Comparison of ENCODE assay signal across 20 cellular contexts in genomic region chr2:121052023-121052422, GRCh38.
"Had no signal": no experiment of that assay in that cellular context is flagged by ENCODE, and none has a peak within 500 bp of the region (broad histone marks: within the 10 kb centered on the region; RNA-seq: fewer than 3 reads in every experiment).

No MANE protein-coding gene starts in this region.

- H3K36me3 ChIP-seq: brain microvascular endothelial cell, tibial nerve, uterus had no signal

- H3K4me3 Mint-ChIP-seq: activated CD4-positive, alpha-beta memory T cell treated with anti-CD3 and anti-CD28 coated beads for 36 hours; activated T-helper 17 cell treated with anti-CD3 and anti-CD28 coated beads, Interleukin-2, amount 50 U/mL, for 72 hours; central memory CD8-positive, alpha-beta T cell; natural killer cell; T-cell; WTC11 had no signal

- H3K27me3 ChIP-seq: brain microvascular endothelial cell, tibial nerve, uterus had no signal

- H3K9ac ChIP-seq: parathyroid adenoma had no signal

- H3K27ac ChIP-seq: brain microvascular endothelial cell, parathyroid adenoma, SK-N-MC, tibial nerve, uterus had no signal

- H3K4me1 Mint-ChIP-seq: activated T-helper 17 cell treated with anti-CD3 and anti-CD28 coated beads, Interleukin-2, amount 50 U/mL, for 72 hours; central memory CD8-positive, alpha-beta T cell; natural killer cell; T-cell; WTC11 had no signal

- H3K9me3 ChIP-seq: uterus had no signal

- H3K27me3 Mint-ChIP-seq: activated CD4-positive, alpha-beta memory T cell treated with anti-CD3 and anti-CD28 coated beads for 36 hours had no signal

- H3K9me3 Mint-ChIP-seq: activated CD4-positive, alpha-beta memory T cell treated with anti-CD3 and anti-CD28 coated beads for 36 hours; activated T-helper 17 cell treated with anti-CD3 and anti-CD28 coated beads, Interleukin-2, amount 50 U/mL, for 72 hours; central memory CD8-positive, alpha-beta T cell; natural killer cell had no signal

- H3K36me3 Mint-ChIP-seq: activated CD4-positive, alpha-beta memory T cell treated with anti-CD3 and anti-CD28 coated beads for 36 hours; natural killer cell; T-cell; WTC11 had no signal

- DNase-seq: activated CD4-positive, alpha-beta memory T cell treated with anti-CD3 and anti-CD28 coated beads for 36 hours; activated CD4-positive, alpha-beta T cell treated with anti-CD3 and anti-CD28 coated beads for 4 hours; activated naive CD4-positive, alpha-beta T cell treated with Interleukin-2 at 50 U/mL for 16 hours; activated T-cell treated with anti-CD3 and anti-CD28 coated beads, Interleukin-2, amount 50 U/mL, for 1 hour; anterior cingulate cortex; brain microvascular endothelial cell; cortex of kidney; effector CD4-positive, alpha-beta T cell; hippocampal formation; natural killer cell; stimulated activated naive CD8-positive, alpha-beta T cell treated with anti-CD3 and anti-CD28 coated beads, Interleukin-15, Interleukin-2, amounts not matched to agents 100 U/mL and 50 U/mL, for 24 hours; T-cell; uterus had no signal

- FAIRE-seq: keratinocyte had no signal

- H2AFZ ChIP-seq: parathyroid adenoma had no signal

- H3K79me2 ChIP-seq: parathyroid adenoma had no signal

- H3K4me3 ChIP-seq: SK-N-MC, tibial nerve, uterus had no signal

- H3K4me1 ChIP-seq: parathyroid adenoma, tibial nerve, uterus had no signal

- H3K27ac Mint-ChIP-seq: activated CD4-positive, alpha-beta memory T cell treated with anti-CD3 and anti-CD28 coated beads for 36 hours; activated T-helper 17 cell treated with anti-CD3 and anti-CD28 coated beads, Interleukin-2, amount 50 U/mL, for 72 hours; natural killer cell; T-cell; WTC11 had no signal

- ATAC-seq: activated T-helper 17 cell treated with anti-CD3 and anti-CD28 coated beads, Interleukin-2, amount 50 U/mL, for 72 hours; natural killer cell; stimulated activated naive CD8-positive, alpha-beta T cell treated with anti-CD3 and anti-CD28 coated beads, Interleukin-15, Interleukin-2, amounts not matched to agents 100 U/mL and 50 U/mL, for 24 hours; T-cell; WTC11 had no signal
